Comparison of ENCODE assay signal across 2 cellular contexts in genomic region chr1:228007054-228007800, GRCh38.
TF ChIP-seq lines count a peak whose summit lies in the region.

No MANE protein-coding gene starts in this region.

TF ChIP-seq in SK-N-SH, 30 proteins besides CTCF, POLR2A, EP300 and RAD21 (continued from another document):
- TF ChIP-seq IRF3 (IDR thresholded peaks at IDR 0.05; ENCODE audit: low read depth, low read length) (no peak), USF1 (IDR thresholded peaks at IDR 0.05; ENCODE audit: borderline replicate concordance, low read depth) (no peak), EZH2phosphoT487 (IDR thresholded peaks at IDR 0.05; ENCODE audit: borderline replicate concordance, low read depth) (no peak), FOXJ3 (CRISPR knock-in tag; IDR thresholded peaks at IDR 0.05) (no peak), RFX5 (IDR thresholded peaks at IDR 0.05; ENCODE audit: low read length) (no peak)
TF ChIP-seq in SK-N-SH: peak in this region for 0.

TF ChIP-seq in SK-N-SH treated with all-trans-retinoic acid at 6 μM for 48 hours, 23 proteins besides CTCF, POLR2A, EP300 and RAD21 (continued from another document):
- TF ChIP-seq CSRNP3 (CRISPR knock-in tag; IDR thresholded peaks at IDR 0.05) (no peak), RARB (CRISPR knock-in tag; IDR thresholded peaks at IDR 0.05) (no peak), POU6F1 (CRISPR knock-in tag; IDR thresholded peaks at IDR 0.05; ENCODE audit: borderline replicate concordance, low read depth) (no peak), CSDC2 (CRISPR knock-in tag; IDR thresholded peaks at IDR 0.05) (no peak), ZFP30 (CRISPR knock-in tag; IDR thresholded peaks at IDR 0.05) (no peak), ZFP3 (CRISPR knock-in tag; IDR thresholded peaks at IDR 0.05) (no peak), TOX (CRISPR knock-in tag; IDR thresholded peaks at IDR 0.05; ENCODE audit: borderline replicate concordance) (no peak), SNAI2 (CRISPR knock-in tag; IDR thresholded peaks at IDR 0.05) (no peak), OSR1 (CRISPR knock-in tag; IDR thresholded peaks at IDR 0.05) (no peak)
